25 cellular contexts compared by ENCODE assay signal in the genomic region with DNA sequence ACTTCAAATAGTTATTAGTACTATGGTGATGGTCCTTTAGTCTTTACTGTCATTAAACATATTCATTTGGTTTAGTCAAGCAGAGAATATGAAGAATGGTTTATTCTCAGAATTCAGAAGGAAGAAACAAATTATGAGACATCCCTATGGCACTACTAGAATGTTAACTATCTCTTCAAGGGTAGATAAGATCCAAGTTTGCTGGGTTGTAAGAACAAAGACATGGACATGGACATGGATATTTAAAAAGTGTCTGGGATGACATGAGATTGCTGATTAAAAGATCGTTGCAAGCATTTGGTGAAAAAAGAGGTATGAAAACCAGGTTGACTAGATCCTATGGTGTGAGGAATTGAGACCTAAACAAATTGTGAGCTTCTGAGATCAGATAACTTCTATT.
DNase-seq lines count a peak whose midpoint lies in the region; ATAC-seq and TF ChIP-seq lines count a peak whose summit lies in the region.
"Had no signal": no experiment of that assay in that cellular context is flagged by ENCODE, and none has a peak within 500 bp of the region (broad histone marks: within the 10 kb centered on the region; RNA-seq: fewer than 3 reads in every experiment).

No MANE protein-coding gene starts in this region.

- peak; percentile 88 for DNase-seq in EH (ENCODE audit: low read depth)
- peak; percentile 40 for DNase-seq in IMR-90
- DNase-seq in fibroblast of pulmonary artery (ENCODE audit: low read depth), result peak; percentile 22
- DNase-seq in natural killer cell treated with Interleukin-12 subunit alpha and Interleukin-12 subunit beta and Interleukin-15 and Interleukin-18, amount 100 ng/mL, for 72 hours (ENCODE audit: low spot score), result no peak
- no peak for DNase-seq in GM20000 (ENCODE audit: low spot score)
- no peak for DNase-seq in DMS153 (lab: John Stamatoyannopoulos, UW)
- DNase-seq in NCI-H1694 treated with DMSO at 0.1 percent for 48 hours (lab: John Stamatoyannopoulos, UW), result no peak
- DNase-seq: ACHN; Calu3; CD8-positive, alpha-beta memory T cell; H9; KBM-7; NCI-H1092; NCI-H1436; NCI-H2029 treated with DMSO at 0.1 percent for 48 hours; NCI-H345; NCI-H524; NCI-H774; SIG-M5; T-helper 1 cell had no signal

- H3K27ac Mint-ChIP-seq in natural killer cell treated with Interleukin-12 subunit alpha and Interleukin-12 subunit beta and Interleukin-15 and Interleukin-18, amount 100 ng/mL, for 72 hours, result no peak overlapping the region
- H3K27ac Mint-ChIP-seq: CD8-positive, alpha-beta memory T cell; H9 had no signal

- no peak overlapping the region for H2AFZ ChIP-seq in IMR-90 (replicated peaks; ENCODE audit: low read length, poor library complexity)

- H3K4me2 ChIP-seq in IMR-90 (ENCODE audit: low read depth, low read length), result peak overlapping the region; percentile 58; the same call in 1 of the 2 replicates

- TF ChIP-seq CTCF in IMR-90 (conservative IDR thresholded peaks at IDR 0.05; ENCODE audit: low read depth, low read length) (no peak), fibroblast of pulmonary artery (IDR thresholded peaks at IDR 0.05; ENCODE audit: low read length, missing control alignments) (no peak), GM20000 (IDR thresholded peaks at IDR 0.05; ENCODE audit: extremely low read depth, missing control alignments) (no peak)

- no peak overlapping the region for H3K56ac ChIP-seq in IMR-90 (ENCODE audit: extremely low read depth, insufficient read depth, low read length)

- H3K36me3 ChIP-seq in IMR-90 (ENCODE audit: control insufficient read depth, insufficient read depth, low read length), result no peaks in the 10 kb centered on the region

- POLR2A ChIA-PET in IMR-90 (lab: Charles Lee; ENCODE audit: unreplicated experiment), result no interaction called here

- H3K4me3 Mint-ChIP-seq in natural killer cell treated with Interleukin-12 subunit alpha and Interleukin-12 subunit beta and Interleukin-15 and Interleukin-18, amount 100 ng/mL, for 72 hours, result no peak overlapping the region
- H3K4me3 Mint-ChIP-seq: CD8-positive, alpha-beta memory T cell; H9 had no signal

- peak overlapping the region; percentile 38; the same call in 1 of the 2 replicates for H3K14ac ChIP-seq in IMR-90 (replicated peaks; ENCODE audit: low read depth, low read length)

- no peaks in the 10 kb centered on the region for H3K4me1 Mint-ChIP-seq in natural killer cell treated with Interleukin-12 subunit alpha and Interleukin-12 subunit beta and Interleukin-15 and Interleukin-18, amount 100 ng/mL, for 72 hours (ENCODE audit: low read depth in 2 of 2)
- H3K4me1 Mint-ChIP-seq: CD8-positive, alpha-beta memory T cell had no signal

- peaks cover 15% of the 10 kb centered on the region for H3K9me3 Mint-ChIP-seq in natural killer cell treated with Interleukin-12 subunit alpha and Interleukin-12 subunit beta and Interleukin-15 and Interleukin-18, amount 100 ng/mL, for 72 hours

- no peaks in the 10 kb centered on the region for H3K27me3 ChIP-seq in IMR-90 (ENCODE audit: control insufficient read depth, insufficient read depth, low read length)

- peak overlapping the region; percentile 73; the same call in 1 of the 2 replicates for H3K4ac ChIP-seq in IMR-90 (ENCODE audit: low read depth, low read length)

- no peak overlapping the region for H3K9ac ChIP-seq in IMR-90 (ENCODE audit: low read depth, low read length)

- H3K23ac ChIP-seq in IMR-90 (ENCODE audit: low read depth, low read length), result peak overlapping the region; percentile 86; the same call in 1 of the 2 replicates

- no peaks in the 10 kb centered on the region for H3K36me3 Mint-ChIP-seq in natural killer cell treated with Interleukin-12 subunit alpha and Interleukin-12 subunit beta and Interleukin-15 and Interleukin-18, amount 100 ng/mL, for 72 hours
- H3K36me3 Mint-ChIP-seq: CD8-positive, alpha-beta memory T cell had no signal

- H3K4me1 ChIP-seq in IMR-90 (ENCODE audit: control insufficient read depth, insufficient read depth, low read length), result peaks cover 4% of the 10 kb centered on the region; the same call in 1 of the 2 replicates

- H3K27me3 Mint-ChIP-seq in natural killer cell treated with Interleukin-12 subunit alpha and Interleukin-12 subunit beta and Interleukin-15 and Interleukin-18, amount 100 ng/mL, for 72 hours, result no peaks in the 10 kb centered on the region
- H3K27me3 Mint-ChIP-seq: CD8-positive, alpha-beta memory T cell had no signal

- no peaks in the 10 kb centered on the region for H4K20me1 ChIP-seq in IMR-90 (ENCODE audit: insufficient read depth, low read length)

- peak overlapping the region; percentile 95; the same call in 1 of the 2 replicates for H3K18ac ChIP-seq in IMR-90 (ENCODE audit: low read depth, low read length)

- peak overlapping the region; percentile 93; the same call in 1 of the 2 replicates for H4K5ac ChIP-seq in IMR-90 (ENCODE audit: low read depth, low read length)

- intact Hi-C loops in IMR-90 (cut with micrococcal nuclease), result no loop called here

- H4K91ac ChIP-seq in IMR-90 (ENCODE audit: insufficient read depth, low read depth, low read length), result peak overlapping the region; percentile 71; the same call in 1 of the 2 replicates

- no peaks in the 10 kb centered on the region for H3K9me3 ChIP-seq in IMR-90 (ENCODE audit: control insufficient read depth, insufficient read depth, low read length)

- H2AK5ac ChIP-seq in IMR-90 (ENCODE audit: low read depth, low read length), result no peak overlapping the region

- H3K4me3 ChIP-seq in IMR-90 (ENCODE audit: insufficient read depth, low read depth, low read length) (no peak overlapping the region), fibroblast of pulmonary artery (replicated peaks; ENCODE audit: low read depth, low read length) (no peak overlapping the region)
- H3K4me3 ChIP-seq: GM12878 had no signal

- H3K79me1 ChIP-seq in IMR-90 (ENCODE audit: low read depth in 1 of 2, low read length in 2 of 2), result no peaks in the 10 kb centered on the region

- no peak overlapping the region for H2AK9ac ChIP-seq in IMR-90 (replicated peaks; ENCODE audit: low read depth, low read length, poor library complexity)

- TF ChIP-seq RAD21 in IMR-90 (IDR thresholded peaks at IDR 0.05; ENCODE audit: low read length), result no peak

- WGBS in IMR-90 (ENCODE audit: extremely low coverage in 2 of 2, insufficient read length in 1 of 2), 2 experiments, result 43% methylated on average over 1 of the region's 1 CpG; no CpG with 5 or more reads in 1 of the 2 experiments

- H3K9me1 ChIP-seq in IMR-90 (ENCODE audit: insufficient read depth, low read length), result no peaks in the 10 kb centered on the region

- peak; percentile 83 for ATAC-seq in IMR-90 (ENCODE audit: low read depth)
- no peak for ATAC-seq in natural killer cell treated with Interleukin-12 subunit alpha and Interleukin-12 subunit beta and Interleukin-15 and Interleukin-18, amount 100 ng/mL, for 72 hours
- ATAC-seq: GM12878, HepG2, Panc1 had no signal

- in situ Hi-C loops in IMR-90 (cut with MboI; ENCODE audit: low sequenced_read_pairs), result no loop called here

- H3K27ac ChIP-seq in IMR-90 (ENCODE audit: insufficient read depth, low read length), result no peak overlapping the region
- H3K27ac ChIP-seq: C4-2B, HL-60 had no signal

- BruUV-seq in IMR-90 (replicated peaks; lab: Mats Ljungman, UMichigan), result no TSS peak

- CTCF ChIA-PET in IMR-90 (lab: Yijun Ruan, JAX), result no interaction called here

- dilution Hi-C loops in IMR-90 (cut with HindIII; ENCODE audit: low sequenced_read_pairs, unreplicated experiment), result no loop called here

- peak overlapping the region; percentile 97 for H2BK5ac ChIP-seq in IMR-90 (ENCODE audit: low read depth, low read length, poor library complexity, severe bottlenecking)

- H2BK120ac ChIP-seq in IMR-90 (ENCODE audit: low read depth, low read length), result peak overlapping the region; percentile 86

- peak overlapping the region; percentile 54; the same call in 1 of the 3 replicates for H2BK15ac ChIP-seq in IMR-90 (ENCODE audit: low read depth, low read length)

- H4K8ac ChIP-seq in IMR-90 (ENCODE audit: low read depth in 2 of 2, low read length in 2 of 2), result peak overlapping the region; percentile 59 to 60; a peak in 3 of 4 replicates

- H2BK20ac ChIP-seq in IMR-90 (ENCODE audit: low read depth, low read length), result peak overlapping the region; percentile 89

- TF ChIP-seq POLR2A in IMR-90 (IDR thresholded peaks at IDR 0.05; ENCODE audit: low read depth, low read length), result no peak

TF ChIP-seq in IMR-90, 13 proteins besides CTCF, POLR2A, EP300 and RAD21 (continues in another document):
- TF ChIP-seq, protein P1, sequence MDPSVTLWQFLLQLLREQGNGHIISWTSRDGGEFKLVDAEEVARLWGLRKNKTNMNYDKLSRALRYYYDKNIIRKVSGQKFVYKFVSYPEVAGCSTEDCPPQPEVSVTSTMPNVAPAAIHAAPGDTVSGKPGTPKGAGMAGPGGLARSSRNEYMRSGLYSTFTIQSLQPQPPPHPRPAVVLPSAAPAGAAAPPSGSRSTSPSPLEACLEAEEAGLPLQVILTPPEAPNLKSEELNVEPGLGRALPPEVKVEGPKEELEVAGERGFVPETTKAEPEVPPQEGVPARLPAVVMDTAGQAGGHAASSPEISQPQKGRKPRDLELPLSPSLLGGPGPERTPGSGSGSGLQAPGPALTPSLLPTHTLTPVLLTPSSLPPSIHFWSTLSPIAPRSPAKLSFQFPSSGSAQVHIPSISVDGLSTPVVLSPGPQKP (IDR thresholded peaks at IDR 0.05; ENCODE audit: borderline replicate concordance, low read depth, low read length), result no peak
- no peak for TF ChIP-seq RCOR1 (IDR thresholded peaks at IDR 0.05; ENCODE audit: insufficient replicate concordance, low read length)
- no peak for TF ChIP-seq MAFK (IDR thresholded peaks at IDR 0.05; ENCODE audit: low read depth, low read length)
- TF ChIP-seq FOS (IDR thresholded peaks at IDR 0.05; ENCODE audit: low read depth, low read length), result no peak
- no peak for TF ChIP-seq CEBPB (IDR thresholded peaks at IDR 0.05; ENCODE audit: low read depth, low read length)
- no peak for TF ChIP-seq MAZ (IDR thresholded peaks at IDR 0.05; ENCODE audit: borderline replicate concordance, low read depth, low read length)
- TF ChIP-seq, protein P2, sequence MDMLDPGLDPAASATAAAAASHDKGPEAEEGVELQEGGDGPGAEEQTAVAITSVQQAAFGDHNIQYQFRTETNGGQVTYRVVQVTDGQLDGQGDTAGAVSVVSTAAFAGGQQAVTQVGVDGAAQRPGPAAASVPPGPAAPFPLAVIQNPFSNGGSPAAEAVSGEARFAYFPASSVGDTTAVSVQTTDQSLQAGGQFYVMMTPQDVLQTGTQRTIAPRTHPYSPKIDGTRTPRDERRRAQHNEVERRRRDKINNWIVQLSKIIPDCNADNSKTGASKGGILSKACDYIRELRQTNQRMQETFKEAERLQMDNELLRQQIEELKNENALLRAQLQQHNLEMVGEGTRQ (IDR thresholded peaks at IDR 0.05; ENCODE audit: low read depth, low read length), result no peak
- no peak for TF ChIP-seq BHLHE40 (IDR thresholded peaks at IDR 0.05; ENCODE audit: low read depth, low read length)
- no peak for TF ChIP-seq NFE2L2 (IDR thresholded peaks at IDR 0.05; ENCODE audit: low read depth, low read length)
- TF ChIP-seq MXI1 (IDR thresholded peaks at IDR 0.05; ENCODE audit: borderline replicate concordance, low read depth, low read length), result no peak
- TF ChIP-seq CHD1 (IDR thresholded peaks at IDR 0.05; ENCODE audit: low read depth, low read length), result no peak
- TF ChIP-seq SMC3 (IDR thresholded peaks at IDR 0.05; ENCODE audit: low read depth, low read length), result no peak

Comparison
In these comparisons a context has a peak if more than half of its experiments do, and no peak if none do; other contexts are left out.
1. DNase-seq: peak in EH (single experiment), IMR-90 (single experiment) and fibroblast of pulmonary artery (single experiment); none in natural killer cell treated with Interleukin-12 subunit alpha and Interleukin-12 subunit beta and Interleukin-15 and Interleukin-18, amount 100 ng/mL, for 72 hours (single experiment), GM20000 (single experiment), DMS153 (single experiment) and NCI-H1694 treated with DMSO at 0.1 percent for 48 hours (single experiment).